ENCODE assay signal across 8 cellular contexts in genomic region chr4:158850800-158851644, GRCh38.
A peak's percentile ranks its signal among the peaks of the same experiment; 100 is the strongest.
DNase-seq lines count a peak whose midpoint lies in the region; ATAC-seq and TF ChIP-seq lines count a peak whose summit lies in the region.

No MANE protein-coding gene starts in this region.

- no TSS peak for BruUV-seq in PC-9 (replicated peaks; lab: Mats Ljungman, UMichigan)

- intact Hi-C loops in PC-9 (cut with micrococcal nuclease; ENCODE audit: unreplicated experiment) = loop anchor here (1.0 to 10.0 kb wide), 3 partner anchors 82 to 596 kb away; partner anchors contain the start of gene FNIP2

- H3K9me2 ChIP-seq in PC-9 (ENCODE audit: insufficient read depth) = no peaks in the 10 kb centered on the region

- ATAC-seq in GM18907 (IDR thresholded peaks at IDR 0.05; ENCODE audit: unreplicated experiment) (peak; percentile 42), esophagus mucosa (peak; percentile 69), HG03442 (IDR thresholded peaks at IDR 0.05; ENCODE audit: unreplicated experiment) (no peak)

- H3F3A ChIP-seq in PC-9 (ENCODE audit: insufficient read depth, low read depth) = no peaks in the 10 kb centered on the region

- H3K4me2 ChIP-seq in PC-9 = no peak overlapping the region

- no peaks in the 10 kb centered on the region for H3K36me3 ChIP-seq in PC-9 (ENCODE audit: low read depth)

- POLR2A ChIA-PET in PC-9 (lab: Charles Lee; ENCODE audit: unreplicated experiment) = no interaction called here

- no peak overlapping the region for H3K27ac ChIP-seq in PC-9

- H2AFZ ChIP-seq in PC-9 = no peak overlapping the region

- no peaks in the 10 kb centered on the region for H3K79me2 ChIP-seq in PC-9 (ENCODE audit: low read depth)

- H3K4me1 ChIP-seq in PC-9 (replicated peaks; ENCODE audit: insufficient read depth) = no peaks in the 10 kb centered on the region

- DNase-seq in AG08395 (ENCODE audit: low spot score) (peak; percentile 46), PC-9 (no peak), pons (ENCODE audit: low spot score) (peak; percentile 60), NCI-H524 treated with DMSO at 0.1 percent for 48 hours (lab: John Stamatoyannopoulos, UW) (no peak)
- DNase-seq in activated T-cell treated with anti-CD3 and anti-CD28 coated beads, Interleukin-2, amount 50 U/mL, for 1 hour = no peak

- no peak overlapping the region for H3K4me3 ChIP-seq in PC-9

- peak; percentile 78 for TF ChIP-seq CTCF in PC-9 (conservative IDR thresholded peaks at IDR 0.05)

- CTCF ChIA-PET in PC-9 (lab: Charles Lee) = interaction anchor here (0.6 to 0.9 kb wide), 2 partner anchors 121 to 152 kb away, joined by 3 read pairs; no protein-coding TSS in a partner anchor

- no peaks in the 10 kb centered on the region for H3K9me3 ChIP-seq in PC-9 (ENCODE audit: insufficient read depth, low read depth)

- H4K20me1 ChIP-seq in PC-9 (ENCODE audit: insufficient read depth) = no peaks in the 10 kb centered on the region

- no peaks in the 10 kb centered on the region for H3K27me3 ChIP-seq in PC-9 (ENCODE audit: insufficient read depth, low read depth)

Comparison
In these comparisons a context has a peak if more than half of its experiments do, and no peak if none do; other contexts are left out.
1. DNase-seq: peak in AG08395 (single experiment) and pons (single experiment); none in PC-9 (0 of 2), activated T-cell treated with anti-CD3 and anti-CD28 coated beads, Interleukin-2, amount 50 U/mL, for 1 hour (single experiment) and NCI-H524 treated with DMSO at 0.1 percent for 48 hours (single experiment).